ENCODE assay signal across 8 cellular contexts in the genomic region with DNA sequence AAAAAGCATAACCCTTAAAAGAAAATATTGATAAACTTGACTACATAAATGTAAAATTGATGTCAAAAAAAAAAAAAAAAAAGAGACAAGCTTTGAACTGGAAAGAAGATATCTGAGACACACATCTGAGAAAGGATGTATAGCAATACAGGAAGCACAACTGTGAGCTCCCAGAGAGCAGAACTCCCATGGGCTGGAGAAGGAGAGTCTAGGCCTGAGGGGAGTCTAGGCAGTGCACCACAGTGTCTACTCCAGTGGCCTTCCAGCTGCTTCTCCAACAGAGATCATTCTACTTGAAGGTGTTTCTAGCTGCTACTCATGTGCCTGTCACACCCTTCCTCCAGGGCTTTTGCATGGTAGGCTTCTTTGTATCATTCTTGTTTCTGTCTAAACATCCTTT.
"Had no signal": no experiment of that assay in that cellular context is flagged by ENCODE, and none has a peak within 500 bp of the region (broad histone marks: within the 10 kb centered on the region; RNA-seq: fewer than 3 reads in every experiment).

No MANE protein-coding gene starts in this region.

- H3K4me3 Mint-ChIP-seq: GM23338, H9, HFFc6, IgD-negative memory B cell had no signal

- ATAC-seq: GM23338, HepG2 had no signal

- H3K9me3 Mint-ChIP-seq: GM23338 had no signal

- H3K4me1 Mint-ChIP-seq: GM23338, H9, IgD-negative memory B cell had no signal

- H3K36me3 Mint-ChIP-seq: IgD-negative memory B cell had no signal

- H3K4me3 ChIP-seq: GM23338 had no signal

- H3K27ac Mint-ChIP-seq: GM23338, H9, HFFc6 had no signal

- H3K27ac ChIP-seq: HL-60 had no signal

- DNase-seq: H9, HCEC 1CT, HFFc6, KBM-7 had no signal
